ENCODE assay signal across 1 cellular context in the genomic region with DNA sequence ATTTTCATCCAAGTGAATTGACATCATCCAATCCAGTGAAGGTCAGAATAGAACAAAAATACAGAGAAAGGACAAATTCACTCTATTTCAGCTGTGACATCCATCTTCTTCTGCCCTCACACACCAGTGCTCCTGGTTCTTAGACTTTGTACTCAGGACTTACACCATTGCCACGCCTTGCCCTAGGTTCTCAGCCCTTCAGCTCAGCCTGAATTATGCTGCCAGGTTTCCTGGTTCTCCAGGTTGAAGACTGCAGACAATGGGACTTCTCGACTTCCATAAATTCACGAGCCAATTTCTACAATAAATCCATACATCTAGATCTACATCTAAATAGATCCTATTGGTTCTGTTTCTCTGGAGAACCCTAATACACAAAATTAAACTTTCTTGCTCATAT.
TF ChIP-seq lines count a peak whose summit lies in the region.

No MANE protein-coding gene starts in this region.

TF ChIP-seq in H1, 55 proteins besides CTCF, POLR2A, EP300 and RAD21 (continued from another document):
- TF ChIP-seq, protein P1, sequence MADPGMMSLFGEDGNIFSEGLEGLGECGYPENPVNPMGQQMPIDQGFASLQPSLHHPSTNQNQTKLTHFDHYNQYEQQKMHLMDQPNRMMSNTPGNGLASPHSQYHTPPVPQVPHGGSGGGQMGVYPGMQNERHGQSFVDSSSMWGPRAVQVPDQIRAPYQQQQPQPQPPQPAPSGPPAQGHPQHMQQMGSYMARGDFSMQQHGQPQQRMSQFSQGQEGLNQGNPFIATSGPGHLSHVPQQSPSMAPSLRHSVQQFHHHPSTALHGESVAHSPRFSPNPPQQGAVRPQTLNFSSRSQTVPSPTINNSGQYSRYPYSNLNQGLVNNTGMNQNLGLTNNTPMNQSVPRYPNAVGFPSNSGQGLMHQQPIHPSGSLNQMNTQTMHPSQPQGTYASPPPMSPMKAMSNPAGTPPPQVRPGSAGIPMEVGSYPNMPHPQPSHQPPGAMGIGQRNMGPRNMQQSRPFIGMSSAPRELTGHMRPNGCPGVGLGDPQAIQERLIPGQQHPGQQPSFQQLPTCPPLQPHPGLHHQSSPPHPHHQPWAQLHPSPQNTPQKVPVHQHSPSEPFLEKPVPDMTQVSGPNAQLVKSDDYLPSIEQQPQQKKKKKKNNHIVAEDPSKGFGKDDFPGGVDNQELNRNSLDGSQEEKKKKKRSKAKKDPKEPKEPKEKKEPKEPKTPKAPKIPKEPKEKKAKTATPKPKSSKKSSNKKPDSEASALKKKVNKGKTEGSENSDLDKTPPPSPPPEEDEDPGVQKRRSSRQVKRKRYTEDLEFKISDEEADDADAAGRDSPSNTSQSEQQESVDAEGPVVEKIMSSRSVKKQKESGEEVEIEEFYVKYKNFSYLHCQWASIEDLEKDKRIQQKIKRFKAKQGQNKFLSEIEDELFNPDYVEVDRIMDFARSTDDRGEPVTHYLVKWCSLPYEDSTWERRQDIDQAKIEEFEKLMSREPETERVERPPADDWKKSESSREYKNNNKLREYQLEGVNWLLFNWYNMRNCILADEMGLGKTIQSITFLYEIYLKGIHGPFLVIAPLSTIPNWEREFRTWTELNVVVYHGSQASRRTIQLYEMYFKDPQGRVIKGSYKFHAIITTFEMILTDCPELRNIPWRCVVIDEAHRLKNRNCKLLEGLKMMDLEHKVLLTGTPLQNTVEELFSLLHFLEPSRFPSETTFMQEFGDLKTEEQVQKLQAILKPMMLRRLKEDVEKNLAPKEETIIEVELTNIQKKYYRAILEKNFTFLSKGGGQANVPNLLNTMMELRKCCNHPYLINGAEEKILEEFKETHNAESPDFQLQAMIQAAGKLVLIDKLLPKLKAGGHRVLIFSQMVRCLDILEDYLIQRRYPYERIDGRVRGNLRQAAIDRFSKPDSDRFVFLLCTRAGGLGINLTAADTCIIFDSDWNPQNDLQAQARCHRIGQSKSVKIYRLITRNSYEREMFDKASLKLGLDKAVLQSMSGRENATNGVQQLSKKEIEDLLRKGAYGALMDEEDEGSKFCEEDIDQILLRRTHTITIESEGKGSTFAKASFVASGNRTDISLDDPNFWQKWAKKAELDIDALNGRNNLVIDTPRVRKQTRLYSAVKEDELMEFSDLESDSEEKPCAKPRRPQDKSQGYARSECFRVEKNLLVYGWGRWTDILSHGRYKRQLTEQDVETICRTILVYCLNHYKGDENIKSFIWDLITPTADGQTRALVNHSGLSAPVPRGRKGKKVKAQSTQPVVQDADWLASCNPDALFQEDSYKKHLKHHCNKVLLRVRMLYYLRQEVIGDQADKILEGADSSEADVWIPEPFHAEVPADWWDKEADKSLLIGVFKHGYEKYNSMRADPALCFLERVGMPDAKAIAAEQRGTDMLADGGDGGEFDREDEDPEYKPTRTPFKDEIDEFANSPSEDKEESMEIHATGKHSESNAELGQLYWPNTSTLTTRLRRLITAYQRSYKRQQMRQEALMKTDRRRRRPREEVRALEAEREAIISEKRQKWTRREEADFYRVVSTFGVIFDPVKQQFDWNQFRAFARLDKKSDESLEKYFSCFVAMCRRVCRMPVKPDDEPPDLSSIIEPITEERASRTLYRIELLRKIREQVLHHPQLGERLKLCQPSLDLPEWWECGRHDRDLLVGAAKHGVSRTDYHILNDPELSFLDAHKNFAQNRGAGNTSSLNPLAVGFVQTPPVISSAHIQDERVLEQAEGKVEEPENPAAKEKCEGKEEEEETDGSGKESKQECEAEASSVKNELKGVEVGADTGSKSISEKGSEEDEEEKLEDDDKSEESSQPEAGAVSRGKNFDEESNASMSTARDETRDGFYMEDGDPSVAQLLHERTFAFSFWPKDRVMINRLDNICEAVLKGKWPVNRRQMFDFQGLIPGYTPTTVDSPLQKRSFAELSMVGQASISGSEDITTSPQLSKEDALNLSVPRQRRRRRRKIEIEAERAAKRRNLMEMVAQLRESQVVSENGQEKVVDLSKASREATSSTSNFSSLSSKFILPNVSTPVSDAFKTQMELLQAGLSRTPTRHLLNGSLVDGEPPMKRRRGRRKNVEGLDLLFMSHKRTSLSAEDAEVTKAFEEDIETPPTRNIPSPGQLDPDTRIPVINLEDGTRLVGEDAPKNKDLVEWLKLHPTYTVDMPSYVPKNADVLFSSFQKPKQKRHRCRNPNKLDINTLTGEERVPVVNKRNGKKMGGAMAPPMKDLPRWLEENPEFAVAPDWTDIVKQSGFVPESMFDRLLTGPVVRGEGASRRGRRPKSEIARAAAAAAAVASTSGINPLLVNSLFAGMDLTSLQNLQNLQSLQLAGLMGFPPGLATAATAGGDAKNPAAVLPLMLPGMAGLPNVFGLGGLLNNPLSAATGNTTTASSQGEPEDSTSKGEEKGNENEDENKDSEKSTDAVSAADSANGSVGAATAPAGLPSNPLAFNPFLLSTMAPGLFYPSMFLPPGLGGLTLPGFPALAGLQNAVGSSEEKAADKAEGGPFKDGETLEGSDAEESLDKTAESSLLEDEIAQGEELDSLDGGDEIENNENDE (IDR thresholded peaks at IDR 0.05; ENCODE audit: insufficient replicate concordance, low read length), result no peak
- TF ChIP-seq SAP30 (IDR thresholded peaks at IDR 0.05; ENCODE audit: insufficient read depth, insufficient replicate concordance, low read length), result no peak
- TF ChIP-seq BACH1 (IDR thresholded peaks at IDR 0.05; ENCODE audit: low read length), result no peak
- TF ChIP-seq JUN (IDR thresholded peaks at IDR 0.05; ENCODE audit: low read depth, low read length), result no peak
- no peak for TF ChIP-seq POU5F1 (IDR thresholded peaks at IDR 0.05; ENCODE audit: low read depth, low read length)
- no peak for TF ChIP-seq ZNF274 (IDR thresholded peaks at IDR 0.05; ENCODE audit: borderline replicate concordance, extremely low read depth, low read length)
- no peak for TF ChIP-seq TBP (IDR thresholded peaks at IDR 0.05; ENCODE audit: low read depth, low read length)
- TF ChIP-seq ASH2L (IDR thresholded peaks at IDR 0.05; ENCODE audit: low read length), result no peak
- TF ChIP-seq GABPA (IDR thresholded peaks at IDR 0.05; ENCODE audit: borderline replicate concordance, insufficient read depth, low read length), result no peak
- no peak for TF ChIP-seq TAF7 (optimal IDR thresholded peaks at IDR 0.05; ENCODE audit: borderline replicate concordance, low read depth, low read length)
- TF ChIP-seq RXRA (IDR thresholded peaks at IDR 0.05; ENCODE audit: insufficient read depth, low read depth, low read length), result no peak
- TF ChIP-seq HDAC2 (IDR thresholded peaks at IDR 0.05; ENCODE audit: borderline replicate concordance in 1 of 2, low read depth in 2 of 2, low read length in 2 of 2), result no peak
- TF ChIP-seq, protein P2, sequence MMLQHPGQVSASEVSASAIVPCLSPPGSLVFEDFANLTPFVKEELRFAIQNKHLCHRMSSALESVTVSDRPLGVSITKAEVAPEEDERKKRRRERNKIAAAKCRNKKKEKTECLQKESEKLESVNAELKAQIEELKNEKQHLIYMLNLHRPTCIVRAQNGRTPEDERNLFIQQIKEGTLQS (IDR thresholded peaks at IDR 0.05; ENCODE audit: insufficient read depth, low read depth, low read length), result no peak
- TF ChIP-seq SIX5 (IDR thresholded peaks at IDR 0.05; ENCODE audit: low read depth, low read length), result no peak
- TF ChIP-seq RBBP5 (IDR thresholded peaks at IDR 0.05; ENCODE audit: borderline replicate concordance, low read depth, low read length), result no peak
- no peak for TF ChIP-seq CTBP2 (IDR thresholded peaks at IDR 0.05; ENCODE audit: borderline replicate concordance, insufficient read depth, insufficient read length, low read length)
- TF ChIP-seq, protein P3, sequence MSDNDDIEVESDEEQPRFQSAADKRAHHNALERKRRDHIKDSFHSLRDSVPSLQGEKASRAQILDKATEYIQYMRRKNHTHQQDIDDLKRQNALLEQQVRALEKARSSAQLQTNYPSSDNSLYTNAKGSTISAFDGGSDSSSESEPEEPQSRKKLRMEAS (IDR thresholded peaks at IDR 0.05), result no peak
